ENCODE assay signal across 27 cellular contexts in genomic region chr11:20854214-20854613, GRCh38.
DNase-seq lines count a peak whose midpoint lies in the region; ATAC-seq, FAIRE-seq and TF ChIP-seq lines count a peak whose summit lies in the region.
"Had no signal": no experiment of that assay in that cellular context is flagged by ENCODE, and none has a peak within 500 bp of the region (broad histone marks: within the 10 kb centered on the region; RNA-seq: fewer than 3 reads in every experiment).

No MANE protein-coding gene starts in this region.

- H3K4me1 Mint-ChIP-seq in natural killer cell treated with Interleukin-12 subunit alpha and Interleukin-12 subunit beta and Interleukin-15 and Interleukin-18, amount 100 ng/mL, for 72 hours (ENCODE audit: low read depth in 2 of 2), result no peaks in the 10 kb centered on the region

- TF ChIP-seq POLR2A in HepG2 (IDR thresholded peaks at IDR 0.05; ENCODE audit: insufficient read depth in 1 of 2, low read depth in 2 of 2, low read length in 2 of 2), result no peak
- no peak for TF ChIP-seq POLR2A in right lobe of liver (IDR thresholded peaks at IDR 0.05)

- H3K27ac ChIP-seq in HepG2 (ENCODE audit: extremely low read length, insufficient read depth, low read length), result no peak overlapping the region
- H3K27ac ChIP-seq in right lobe of liver, result no peak overlapping the region
- no peak overlapping the region for H3K27ac ChIP-seq in effector memory CD4-positive, alpha-beta T cell (ENCODE audit: insufficient read depth, low read length, poor library complexity, severe bottlenecking)
- H3K27ac ChIP-seq: BLaER1, neutrophil, prostate gland, WERI-Rb-1 had no signal

- TF ChIP-seq CTCF in HepG2 (CRISPR knock-in tag; IDR thresholded peaks at IDR 0.05) (no peak), right lobe of liver (IDR thresholded peaks at IDR 0.05) (no peak)

- H3K4me3 Mint-ChIP-seq in natural killer cell treated with Interleukin-12 subunit alpha and Interleukin-12 subunit beta and Interleukin-15 and Interleukin-18, amount 100 ng/mL, for 72 hours, result no peak overlapping the region
- H3K4me3 Mint-ChIP-seq: activated naive CD8-positive, alpha-beta T cell had no signal

- H3K4me3 ChIP-seq in HepG2 (replicated peaks in 1 of 3; ENCODE audit: insufficient read depth in 1 of 3, low read depth in 2 of 3, low read length in 3 of 3) (no peak overlapping the region), right lobe of liver (no peak overlapping the region)
- no peak overlapping the region for H3K4me3 ChIP-seq in effector memory CD4-positive, alpha-beta T cell (ENCODE audit: insufficient read depth, low read depth, low read length, poor library complexity, severe bottlenecking)
- H3K4me3 ChIP-seq: BLaER1, K562, MG63, prostate gland had no signal

- H3K9me3 ChIP-seq in HepG2 (ENCODE audit: low read length) (no peaks in the 10 kb centered on the region), right lobe of liver (no peaks in the 10 kb centered on the region)
- H3K9me3 ChIP-seq in effector memory CD4-positive, alpha-beta T cell (ENCODE audit: control insufficient read depth, low read length), result no peaks in the 10 kb centered on the region
- H3K9me3 ChIP-seq: BLaER1, Caco-2, MG63, neutrophil, prostate gland had no signal

- H3K79me2 ChIP-seq in HepG2 (ENCODE audit: insufficient read depth, low read length), result no peaks in the 10 kb centered on the region

- ATAC-seq in HepG2 (no peak), right lobe of liver (no peak), HG02763 (IDR thresholded peaks at IDR 0.05; ENCODE audit: unreplicated experiment) (no peak)
- no peak for ATAC-seq in natural killer cell treated with Interleukin-12 subunit alpha and Interleukin-12 subunit beta and Interleukin-15 and Interleukin-18, amount 100 ng/mL, for 72 hours
- ATAC-seq: K562 had no signal

- H3K27me3 ChIP-seq in HepG2 (ENCODE audit: control insufficient read depth in 1 of 2, insufficient read depth in 2 of 2, low read length in 2 of 2) (no peaks in the 10 kb centered on the region; a peak in 1 of 5 replicates), right lobe of liver (no peaks in the 10 kb centered on the region)
- H3K27me3 ChIP-seq in effector memory CD4-positive, alpha-beta T cell (replicated peaks; ENCODE audit: control insufficient read depth, insufficient read depth, low read length, poor library complexity, severe bottlenecking), result no peaks in the 10 kb centered on the region
- H3K27me3 ChIP-seq: BLaER1, MG63, neutrophil had no signal

- intact Hi-C loops in HepG2 (cut with micrococcal nuclease; ENCODE audit: unreplicated experiment) (no loop called here), right lobe of liver (cut with DNase I) (no loop called here)

- H3K36me3 ChIP-seq in HepG2 (replicated peaks in 1 of 2; ENCODE audit: control insufficient read depth in 1 of 2, insufficient read depth in 2 of 2, low read length in 2 of 2) (no peaks in the 10 kb centered on the region), right lobe of liver (no peaks in the 10 kb centered on the region)
- no peaks in the 10 kb centered on the region for H3K36me3 ChIP-seq in effector memory CD4-positive, alpha-beta T cell (ENCODE audit: control insufficient read depth, insufficient read depth, low read length)
- H3K36me3 ChIP-seq: BLaER1, MG63, neutrophil, prostate gland, WERI-Rb-1 had no signal

- no peak overlapping the region for H3K4me2 ChIP-seq in HepG2 (ENCODE audit: low read depth, low read length)
- H3K4me2 ChIP-seq: BLaER1 had no signal

- no peaks in the 10 kb centered on the region for H3K36me3 Mint-ChIP-seq in natural killer cell treated with Interleukin-12 subunit alpha and Interleukin-12 subunit beta and Interleukin-15 and Interleukin-18, amount 100 ng/mL, for 72 hours
- H3K36me3 Mint-ChIP-seq: activated naive CD8-positive, alpha-beta T cell had no signal

- H3K4me1 ChIP-seq in HepG2 (ENCODE audit: insufficient read depth, low read length) (no peaks in the 10 kb centered on the region), right lobe of liver (no peaks in the 10 kb centered on the region)
- no peaks in the 10 kb centered on the region for H3K4me1 ChIP-seq in effector memory CD4-positive, alpha-beta T cell (ENCODE audit: control insufficient read depth, insufficient read depth, low read length, poor library complexity, severe bottlenecking)
- H3K4me1 ChIP-seq: BLaER1, Caco-2, prostate gland had no signal

- DNase-seq in HepG2 (ENCODE audit: low spot score) (no peak), right lobe of liver (no peak), RKO (ENCODE audit: low spot score) (peak; percentile 39), islet precursor cell (peak; percentile 58)
- DNase-seq in natural killer cell treated with Interleukin-12 subunit alpha and Interleukin-12 subunit beta and Interleukin-15 and Interleukin-18, amount 100 ng/mL, for 72 hours (ENCODE audit: low spot score), result no peak
- DNase-seq in effector memory CD4-positive, alpha-beta T cell, result no peak
- DNase-seq in activated CD4-positive, alpha-beta T cell treated with anti-CD3 and anti-CD28 coated beads for 1 hour, result no peak
- DNase-seq: activated CD8-positive, alpha-beta memory T cell treated with anti-CD3 and anti-CD28 coated beads, Interleukin-2, amount 50 U/mL, for 48 hours; aorta; cortex of kidney; EL; mammary epithelial cell; MG63; NCI-H2171; NCI-H510A treated with DMSO at 0.1 percent for 48 hours; NK-92 treated with Interleukin-12 subunit alpha and Interleukin-12 subunit beta, amount 100 ng/mL, for 24 hours; trophoblast cell; WERI-Rb-1 had no signal

- POLR2A ChIA-PET in HepG2 (lab: Yijun Ruan, JAX), result no interaction called here

- H3K9ac ChIP-seq in HepG2 (ENCODE audit: insufficient read depth, low read depth, low read length), result no peak overlapping the region
- H3K9ac ChIP-seq: BLaER1 had no signal

- H4K20me1 ChIP-seq in HepG2 (ENCODE audit: insufficient read depth, low read length), result no peaks in the 10 kb centered on the region
- H4K20me1 ChIP-seq: BLaER1 had no signal

- TF ChIP-seq RAD21 in HepG2 (CRISPR knock-in tag; IDR thresholded peaks at IDR 0.05), result no peak

- TF ChIP-seq EP300 in HepG2 (IDR thresholded peaks at IDR 0.05; ENCODE audit: low read depth in 2 of 2, low read length in 2 of 2) (no peak), HepG2 (CRISPR knock-in tag; IDR thresholded peaks at IDR 0.05; ENCODE audit: borderline replicate concordance) (no peak)

- H3K9me3 Mint-ChIP-seq in natural killer cell treated with Interleukin-12 subunit alpha and Interleukin-12 subunit beta and Interleukin-15 and Interleukin-18, amount 100 ng/mL, for 72 hours, result peaks cover 9% of the 10 kb centered on the region

- no TSS peak for BruUV-seq in HepG2 (replicated peaks; lab: Mats Ljungman, UMichigan)

- no peak overlapping the region for H3K27ac Mint-ChIP-seq in natural killer cell treated with Interleukin-12 subunit alpha and Interleukin-12 subunit beta and Interleukin-15 and Interleukin-18, amount 100 ng/mL, for 72 hours
- H3K27ac Mint-ChIP-seq: activated naive CD8-positive, alpha-beta T cell; activated T-helper 2 cell treated with anti-CD3 and anti-CD28 coated beads, Interferon-gamma antibody, Interleukin-2, Interleukin-4, amounts not matched to agents 10 μg/mL and 5 μg/mL and 100 μg/mL, durations not matched to agents 14 hours and 24 hours and 36 hours had no signal

- H2AFZ ChIP-seq in HepG2 (ENCODE audit: low read length), result no peak overlapping the region

- H3K27me3 Mint-ChIP-seq in natural killer cell treated with Interleukin-12 subunit alpha and Interleukin-12 subunit beta and Interleukin-15 and Interleukin-18, amount 100 ng/mL, for 72 hours, result no peaks in the 10 kb centered on the region
- H3K27me3 Mint-ChIP-seq: activated naive CD8-positive, alpha-beta T cell had no signal

- FAIRE-seq in HepG2 (lab: Jason Lieb, UNC), result no peak
- FAIRE-seq: endothelial cell of umbilical vein, K562 had no signal

- in situ Hi-C loops in HepG2 (cut with HindIII; ENCODE audit: extremely low pct_ligation_motif_present, low pct_unique_long_range_greater_than_20kb), result no loop called here

- CTCF ChIA-PET in HepG2 (lab: Yijun Ruan, JAX; ENCODE audit: low intra/inter-chr PET ratio, low total read pairs), result no interaction called here

TF ChIP-seq in HepG2, 621 proteins besides CTCF, POLR2A, EP300 and RAD21:
- TF ChIP-seq ZNF782 (CRISPR knock-in tag; IDR thresholded peaks at IDR 0.05; ENCODE audit: borderline replicate concordance) (no peak), REST (IDR thresholded peaks at IDR 0.05; ENCODE audit: borderline replicate concordance in 1 of 2, low read depth in 1 of 2, low read length in 2 of 2) (peak; percentile 29 to 91), MIER2 (CRISPR knock-in tag; IDR thresholded peaks at IDR 0.05) (peak; percentile 89)

Comparison
In these comparisons a context has a peak if more than half of its experiments do, and no peak if none do; other contexts are left out.
1. DNase-seq: peak in RKO (single experiment) and islet precursor cell (single experiment); none in HepG2 (single experiment), right lobe of liver (0 of 3), natural killer cell treated with Interleukin-12 subunit alpha and Interleukin-12 subunit beta and Interleukin-15 and Interleukin-18, amount 100 ng/mL, for 72 hours (single experiment), effector memory CD4-positive, alpha-beta T cell (0 of 3) and activated CD4-positive, alpha-beta T cell treated with anti-CD3 and anti-CD28 coated beads for 1 hour (single experiment).